ENCODE assay signal across 14 cellular contexts in genomic region chr5:677131-678101, GRCh38. TPM values are rescaled to one million over a fixed set of nuclear protein-coding genes. Genes with fewer than 3 reads are reported as not detected.
DNase-seq lines count a peak whose midpoint lies in the region; ATAC-seq, FAIRE-seq and TF ChIP-seq lines count a peak whose summit lies in the region.
"Had no signal": no experiment of that assay in that cellular context is flagged by ENCODE, and none has a peak within 500 bp of the region (broad histone marks: within the 10 kb centered on the region; RNA-seq: fewer than 3 reads in every experiment).

No MANE protein-coding gene starts in this region.

- TF ChIP-seq CTCF in HepG2 (CRISPR knock-in tag; IDR thresholded peaks at IDR 0.05) (no peak), testis (IDR thresholded peaks at IDR 0.05) (no peak), CD14-positive monocyte (IDR thresholded peaks at IDR 0.05) (no peak)

- ATAC-seq in HepG2 (no peak), GM19324 (IDR thresholded peaks at IDR 0.05; ENCODE audit: low FRiP score, unreplicated experiment) (no peak)
- ATAC-seq: heart left ventricle; stimulated activated naive B cell treated with anti-CD40 and anti-IgM and Interleukin-4, amounts not matched to agents 10 μg/mL and 1 μg/mL and 100 μg/mL, for 72 hours had no signal

- no peak for FAIRE-seq in HepG2 (lab: Jason Lieb, UNC)
- FAIRE-seq: D721Med had no signal

- no peak for TF ChIP-seq RAD21 in HepG2 (CRISPR knock-in tag; IDR thresholded peaks at IDR 0.05)

- POLR2A ChIA-PET in HepG2 (lab: Yijun Ruan, JAX) = no interaction called here

- in situ Hi-C loops in HepG2 (cut with HindIII; ENCODE audit: extremely low pct_ligation_motif_present, low pct_unique_long_range_greater_than_20kb) = loop anchor here (10.0 kb wide), 1 partner anchor 217 kb away; the partner anchor contains the start of genes BRD9 and TRIP13

- no peak overlapping the region for H3K4me3 Mint-ChIP-seq in activated T-cell treated with anti-CD3 and anti-CD28 coated beads, Interleukin-2, amount 50 U/mL, for 24 hours
- H3K4me3 Mint-ChIP-seq in CD14-positive monocyte = no peak overlapping the region
- H3K4me3 Mint-ChIP-seq: activated naive CD8-positive, alpha-beta T cell treated with anti-CD3 and anti-CD28 coated beads for 36 hours; nephron; stimulated activated naive B cell treated with anti-CD40 and anti-IgM and Interleukin-4, amounts not matched to agents 10 μg/mL and 1 μg/mL and 100 μg/mL, for 72 hours had no signal

- no peaks in the 10 kb centered on the region for H3K79me2 ChIP-seq in HepG2 (ENCODE audit: insufficient read depth, low read length)

- no peak overlapping the region for H3K4me2 ChIP-seq in HepG2 (ENCODE audit: low read depth, low read length)

- TF ChIP-seq POLR2A in HepG2 (IDR thresholded peaks at IDR 0.05; ENCODE audit: insufficient read depth in 1 of 2, low read depth in 2 of 2, low read length in 2 of 2) (no peak), testis (IDR thresholded peaks at IDR 0.05) (no peak)

- no peak overlapping the region for H3K9ac ChIP-seq in HepG2 (ENCODE audit: insufficient read depth, low read depth, low read length)

- H3K27me3 ChIP-seq in HepG2 (ENCODE audit: control insufficient read depth in 1 of 2, insufficient read depth in 2 of 2, low read length in 2 of 2) (peaks cover 5 to 22% of the 10 kb centered on the region in 2 experiments; a peak in 4 of 5 replicates), testis (no peaks in the 10 kb centered on the region)
- H3K27me3 ChIP-seq: heart left ventricle had no signal

- peaks cover 12% of the 10 kb centered on the region for H3K4me1 Mint-ChIP-seq in activated T-cell treated with anti-CD3 and anti-CD28 coated beads, Interleukin-2, amount 50 U/mL, for 24 hours (ENCODE audit: low read depth)
- peaks cover 4% of the 10 kb centered on the region for H3K4me1 Mint-ChIP-seq in CD14-positive monocyte

- H3K27me3 Mint-ChIP-seq in activated T-cell treated with anti-CD3 and anti-CD28 coated beads, Interleukin-2, amount 50 U/mL, for 24 hours = peaks cover 12% of the 10 kb centered on the region
- H3K27me3 Mint-ChIP-seq in CD14-positive monocyte (ENCODE audit: low read depth in 3 of 3) = peaks cover 4 to 20% (median 9%) of the 10 kb centered on the region in 3 donors

- H3K9me3 ChIP-seq in HepG2 (ENCODE audit: low read length) (no peaks in the 10 kb centered on the region), testis (no peaks in the 10 kb centered on the region)
- H3K9me3 ChIP-seq: heart left ventricle had no signal

- H3K4me1 ChIP-seq in HepG2 (ENCODE audit: insufficient read depth, low read length) (peaks cover 20% of the 10 kb centered on the region), testis (peaks cover 23% of the 10 kb centered on the region)

- H3K36me3 Mint-ChIP-seq in activated T-cell treated with anti-CD3 and anti-CD28 coated beads, Interleukin-2, amount 50 U/mL, for 24 hours (ENCODE audit: low read depth) = no peaks in the 10 kb centered on the region
- H3K36me3 Mint-ChIP-seq in CD14-positive monocyte = no peaks in the 10 kb centered on the region
- H3K36me3 Mint-ChIP-seq: activated naive CD8-positive, alpha-beta T cell treated with anti-CD3 and anti-CD28 coated beads for 36 hours; stimulated activated naive B cell treated with anti-CD40 and anti-IgM and Interleukin-4, amounts not matched to agents 10 μg/mL and 1 μg/mL and 100 μg/mL, for 72 hours had no signal

- H3K36me3 ChIP-seq in HepG2 (replicated peaks in 1 of 2; ENCODE audit: control insufficient read depth in 1 of 2, insufficient read depth in 2 of 2, low read length in 2 of 2) (no peaks in the 10 kb centered on the region), testis (ENCODE audit: low read depth, missing control alignments) (no peaks in the 10 kb centered on the region)
- H3K36me3 ChIP-seq: heart left ventricle had no signal

- H3K27ac ChIP-seq in angular gyrus (ENCODE audit: low read depth, low read length) (peak overlapping the region; percentile 52), HepG2 (ENCODE audit: extremely low read length, insufficient read depth, low read length) (no peak overlapping the region), testis (no peak overlapping the region)
- H3K27ac ChIP-seq: heart left ventricle had no signal

- peak; percentile 30 for DNase-seq in activated T-cell treated with anti-CD3 and anti-CD28 coated beads, Interleukin-2, amount 50 U/mL, for 24 hours
- DNase-seq in activated T-cell treated with anti-CD3 and anti-CD28 coated beads for 4 hours (no peak), HepG2 (ENCODE audit: low spot score) (no peak), testis (peak; percentile 12), AG20443 (ENCODE audit: low spot score) (no peak), CD14-positive monocyte (ENCODE audit: low spot score) (no peak)
- DNase-seq: activated naive CD8-positive, alpha-beta T cell treated with anti-CD3 and anti-CD28 coated beads for 36 hours; SIG-M5; stimulated activated naive B cell treated with anti-CD40 and anti-IgM and Interleukin-4, amounts not matched to agents 10 μg/mL and 1 μg/mL and 100 μg/mL, for 72 hours had no signal

- H3K9me3 Mint-ChIP-seq in activated T-cell treated with anti-CD3 and anti-CD28 coated beads, Interleukin-2, amount 50 U/mL, for 24 hours = no peaks in the 10 kb centered on the region
- peaks cover 0 to 6% (median 0%) of the 10 kb centered on the region in 7 donors for H3K9me3 Mint-ChIP-seq in CD14-positive monocyte
- H3K9me3 Mint-ChIP-seq: activated naive CD8-positive, alpha-beta T cell treated with anti-CD3 and anti-CD28 coated beads for 36 hours; nephron; stimulated activated naive B cell treated with anti-CD40 and anti-IgM and Interleukin-4, amounts not matched to agents 10 μg/mL and 1 μg/mL and 100 μg/mL, for 72 hours had no signal

- CTCF ChIA-PET in HepG2 (lab: Yijun Ruan, JAX; ENCODE audit: low intra/inter-chr PET ratio, low total read pairs) = no interaction called here

- WGBS in HepG2 (ENCODE audit: low lambda C conversion rate) = 27% methylated on average over 13 of the region's 44 CpGs
- 78 to 85% methylated on average over 21 to 44 of the region's 44 CpGs for WGBS in testis, 2 donors

- no TSS peak for BruUV-seq in HepG2 (replicated peaks; lab: Mats Ljungman, UMichigan)

- H2AFZ ChIP-seq in HepG2 (ENCODE audit: low read length) = no peak overlapping the region

- intact Hi-C loops in HepG2 (cut with micrococcal nuclease; ENCODE audit: unreplicated experiment) = loop anchor here (10.0 kb wide), 1 partner anchor 217 kb away; the partner anchor contains the start of genes BRD9 and TRIP13
- intact Hi-C loops in testis (cut with DNase I; ENCODE audit: low total_unique reads) = no loop called here
- intact Hi-C loops in CD14-positive monocyte (cut with micrococcal nuclease) = no loop called here

- no peaks in the 10 kb centered on the region for H4K20me1 ChIP-seq in HepG2 (ENCODE audit: insufficient read depth, low read length)

- H3K27ac Mint-ChIP-seq in activated T-cell treated with anti-CD3 and anti-CD28 coated beads, Interleukin-2, amount 50 U/mL, for 24 hours = peak overlapping the region; percentile 44
- peak overlapping the region in 1 of 7 donors; percentile 28 for H3K27ac Mint-ChIP-seq in CD14-positive monocyte
- H3K27ac Mint-ChIP-seq: activated naive CD8-positive, alpha-beta T cell treated with anti-CD3 and anti-CD28 coated beads for 36 hours; nephron; stimulated activated naive B cell treated with anti-CD40 and anti-IgM and Interleukin-4, amounts not matched to agents 10 μg/mL and 1 μg/mL and 100 μg/mL, for 72 hours had no signal

- TF ChIP-seq EP300 in HepG2 (IDR thresholded peaks at IDR 0.05; ENCODE audit: low read depth in 2 of 2, low read length in 2 of 2) = no peak
- no peak for TF ChIP-seq EP300 in HepG2 (CRISPR knock-in tag; IDR thresholded peaks at IDR 0.05; ENCODE audit: borderline replicate concordance)

- H3K4me3 ChIP-seq in HepG2 (replicated peaks in 1 of 3; ENCODE audit: insufficient read depth in 1 of 3, low read depth in 2 of 3, low read length in 3 of 3) = no peak overlapping the region
- H3K4me3 ChIP-seq in testis = no peak overlapping the region
- H3K4me3 ChIP-seq: heart left ventricle had no signal

TF ChIP-seq in HepG2, 621 proteins besides CTCF, POLR2A, EP300 and RAD21:
- TF ChIP-seq AGO1 (IDR thresholded peaks at IDR 0.05; ENCODE audit: low read depth, low read length, poor library complexity, severe bottlenecking) = peak; percentile 25
- peak; percentile 60 for TF ChIP-seq AGO2 (optimal IDR thresholded peaks at IDR 0.05; ENCODE audit: low read depth, low read length)
- TF ChIP-seq TBX3 (IDR thresholded peaks at IDR 0.05; ENCODE audit: borderline replicate concordance) = no peak

RNA-seq across cellular contexts. Expression of gene TPPP, which starts 15.7 kb away (rescaled TPM):
- total RNA-seq in HepG2 (2016; rRNA removed; fragmentation: Illumina TruSeq; extraction: Trizol) (0.04 TPM in 1 of 2 replicates, not detected in the other), testis (1 to 10 TPM; 2.9 to 5.7 TPM)
- total RNA-seq in HepG2 (2016; cell fraction: cytosol; rRNA removed; fragmentation: Illumina TruSeq; extraction: Trizol; ENCODE audit: low read depth) = not detected in 2 replicates
- total RNA-seq in HepG2 (2016; cell fraction: insoluble cytoplasmic fraction; rRNA removed; fragmentation: Illumina TruSeq; extraction: Trizol) = 0.04 TPM in 1 of 2 replicates, not detected in the other
- 0.03 TPM in 1 of 2 replicates, not detected in the other for total RNA-seq in HepG2 (2016; cell fraction: membrane; rRNA removed; fragmentation: Illumina TruSeq; extraction: Trizol)
- total RNA-seq in HepG2 (2016; cell fraction: nucleus; rRNA removed; fragmentation: Illumina TruSeq; extraction: Trizol) = not detected in 2 replicates
- polyA plus RNA-seq in HepG2 (2011; rRNA removed) (0.05 and 0.07 TPM in 2 replicates), testis (ENCODE audit: insufficient read depth, low read depth, low replicate concordance) (3.8 TPM), CD14-positive monocyte (under 1 TPM; 0.02 to 0.06 TPM)
- polyA plus RNA-seq in HepG2 (2011; cell fraction: cytosol; rRNA removed) = 0.04 and 0.07 TPM in 2 replicates
- polyA plus RNA-seq in HepG2 (2011; cell fraction: nucleus; rRNA removed) = 0.07 and 0.16 TPM in 2 replicates
- polyA plus RNA-seq in HepG2 (2012) = 0.17 and 0.20 TPM in 2 replicates
- not detected in 2 replicates for polyA plus RNA-seq in HepG2 (2016; cell fraction: cytosol; fragmentation: Illumina TruSeq; extraction: Trizol; ENCODE audit: low read depth)
- polyA plus RNA-seq in HepG2 (2016; cell fraction: insoluble cytoplasmic fraction; fragmentation: Illumina TruSeq; extraction: Trizol; ENCODE audit: low read depth) = 0.05 TPM in 1 of 2 replicates, not detected in the other
- not detected in 2 replicates for polyA plus RNA-seq in HepG2 (2016; cell fraction: membrane; fragmentation: Illumina TruSeq; extraction: Trizol; ENCODE audit: low read depth)
- not detected in 2 replicates for polyA plus RNA-seq in HepG2 (2016; cell fraction: nucleus; fragmentation: Illumina TruSeq; extraction: Trizol; ENCODE audit: insufficient read depth, low read depth)
- 0.24 and 0.28 TPM in 2 replicates for polyA minus RNA-seq in HepG2 (2011; rRNA and poly(A)+ RNA removed; ENCODE audit: low replicate concordance)
- polyA minus RNA-seq in HepG2 (2011; cell fraction: cytosol; rRNA and poly(A)+ RNA removed) = 0.10 and 0.18 TPM in 2 replicates
- polyA minus RNA-seq in HepG2 (2011; cell fraction: nucleus; rRNA and poly(A)+ RNA removed) = 0.12 TPM in 1 of 2 replicates, not detected in the other

Comparison
In these comparisons a context has a peak if more than half of its experiments do, and no peak if none do; other contexts are left out.
1. DNase-seq: peak in activated T-cell treated with anti-CD3 and anti-CD28 coated beads, Interleukin-2, amount 50 U/mL, for 24 hours (single experiment) and testis (single experiment); none in activated T-cell treated with anti-CD3 and anti-CD28 coated beads for 4 hours (single experiment), HepG2 (single experiment), AG20443 (single experiment) and CD14-positive monocyte (single experiment).